ENCODE assay signal across 9 cellular contexts in the genomic region with DNA sequence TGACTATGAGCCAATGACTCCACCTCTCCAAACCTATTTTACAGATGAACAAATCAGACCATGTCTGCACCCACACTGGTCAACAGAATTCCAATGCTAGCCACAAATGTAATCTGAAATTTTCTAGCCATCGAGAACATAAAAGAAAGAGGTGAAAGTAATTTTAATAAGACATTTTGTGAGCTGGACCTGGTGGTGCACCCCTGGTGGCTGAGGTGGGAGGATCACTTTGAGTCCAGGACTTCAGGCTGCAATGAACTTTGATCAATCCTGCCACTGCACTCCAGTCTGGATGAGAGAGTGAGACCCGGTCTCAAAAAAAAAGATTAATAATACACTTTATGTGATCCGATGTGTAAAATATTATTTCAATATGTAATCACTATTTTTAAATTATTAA. TPM values are rescaled to one million over a fixed set of nuclear protein-coding genes. Genes with fewer than 3 reads are reported as not detected.
DNase-seq lines count a peak whose midpoint lies in the region; ATAC-seq and TF ChIP-seq lines count a peak whose summit lies in the region.
"Had no signal": no experiment of that assay in that cellular context is flagged by ENCODE, and none has a peak within 500 bp of the region (broad histone marks: within the 10 kb centered on the region; RNA-seq: fewer than 3 reads in every experiment).

No MANE protein-coding gene starts in this region.

- CTCF ChIA-PET in HEK293 (lab: Yijun Ruan, JAX): interaction anchor here (0.7 to 3.5 kb wide), 9 partner anchors 11 to 516 kb away, joined by 3 to 28 read pairs (median 6); a partner anchor contains a TSS
- CTCF ChIA-PET in MCF 10A (lab: Yijun Ruan, JAX): interaction anchor here (0.6 to 1.8 kb wide), 5 partner anchors 14 to 664 kb away, joined by 3 to 9 read pairs (median 3); no protein-coding TSS in a partner anchor

- H3K27ac Mint-ChIP-seq in MCF 10A (ENCODE audit: low read depth, unreplicated experiment) (no peak overlapping the region), progenitor cell of endocrine pancreas (no peak overlapping the region)

- no TSS peak for BruUV-seq in MCF 10A (replicated peaks; lab: Mats Ljungman, UMichigan)

- H3K4me3 Mint-ChIP-seq in MCF 10A (ENCODE audit: unreplicated experiment) (no peak overlapping the region), progenitor cell of endocrine pancreas (ENCODE audit: low read depth) (no peak overlapping the region)

- H3K36me3 ChIP-seq in HEK293 (ENCODE audit: control insufficient read depth in 2 of 2, insufficient read depth in 1 of 2, low read length in 2 of 2): no peaks in the 10 kb centered on the region

- H3K4me3 ChIP-seq in HEK293 (ENCODE audit: low read depth, low read length): no peak overlapping the region
- H3K4me3 ChIP-seq: lung had no signal

- H3K36me3 Mint-ChIP-seq in MCF 10A (ENCODE audit: insufficient read depth, unreplicated experiment) (no peaks in the 10 kb centered on the region), progenitor cell of endocrine pancreas (ENCODE audit: insufficient read depth) (no peaks in the 10 kb centered on the region)

- ATAC-seq in GM18909 (IDR thresholded peaks at IDR 0.05; ENCODE audit: poor library complexity, unreplicated experiment) (no peak), GM18873 (IDR thresholded peaks at IDR 0.05; ENCODE audit: low FRiP score, unreplicated experiment) (no peak)

- H3K4me1 ChIP-seq in HEK293 (ENCODE audit: control insufficient read depth, insufficient read depth, low read length): no peaks in the 10 kb centered on the region

- intact Hi-C loops in MCF 10A (cut with micrococcal nuclease): no loop called here

- H3K9me3 ChIP-seq in HEK293 (ENCODE audit: control insufficient read depth, insufficient read depth, low read depth, low read length): no peaks in the 10 kb centered on the region

- POLR2A ChIA-PET in HEK293 (lab: Yijun Ruan, JAX) (interaction anchor here (1.0 kb wide), 1 partner anchor 9 kb away, joined by 3 read pairs; a partner anchor contains a TSS), MCF 10A (lab: Yijun Ruan, JAX) (interaction anchor here (0.7 kb wide), 1 partner anchor 124 kb away, joined by 4 read pairs; no protein-coding TSS in a partner anchor)

- TF ChIP-seq CTCF in HEK293 (tag by site-specific recombination; IDR thresholded peaks at IDR 0.05) (peak; percentile 16; the same call in 1 of the 2 replicates), MCF 10A (IDR thresholded peaks at IDR 0.05; ENCODE audit: unreplicated experiment) (peak; percentile 22), progenitor cell of endocrine pancreas (IDR thresholded peaks at IDR 0.05; ENCODE audit: unreplicated experiment) (peak; percentile 61)

- H3K4me1 Mint-ChIP-seq in MCF 10A (ENCODE audit: insufficient read depth, unreplicated experiment): peaks cover 9% of the 10 kb centered on the region
- H3K4me1 Mint-ChIP-seq in progenitor cell of endocrine pancreas (ENCODE audit: low read depth): no peaks in the 10 kb centered on the region

- DNase-seq in MCF 10A (ENCODE audit: unreplicated experiment): no peak
- no peak for DNase-seq in progenitor cell of endocrine pancreas (ENCODE audit: low spot score, unreplicated experiment)
- DNase-seq in NCI-H526 treated with DMSO at 0.1 percent for 48 hours (lab: John Stamatoyannopoulos, UW): no peak
- DNase-seq: activated gamma-delta T cell, NCI-H226 had no signal

- no peaks in the 10 kb centered on the region for H3K9me3 Mint-ChIP-seq in MCF 10A (ENCODE audit: unreplicated experiment)
- peaks cover 9% of the 10 kb centered on the region for H3K9me3 Mint-ChIP-seq in progenitor cell of endocrine pancreas (ENCODE audit: low read depth)

- H3K27me3 Mint-ChIP-seq in MCF 10A (ENCODE audit: insufficient read depth, unreplicated experiment) (no peaks in the 10 kb centered on the region), progenitor cell of endocrine pancreas (peaks cover 15% of the 10 kb centered on the region)

- H3K27ac ChIP-seq in HEK293 (ENCODE audit: extremely low read depth, low read depth, low read length): no peak overlapping the region

TF ChIP-seq in HEK293, 187 proteins besides CTCF, POLR2A, EP300 and RAD21:
- no peak for TF ChIP-seq FEZF1 (tag by site-specific recombination; IDR thresholded peaks at IDR 0.05)

RNA-seq across cellular contexts. Expression of a gene that starts 9.4 kb away (rescaled TPM):
- 34.6 and 44.8 TPM in 2 replicates for total RNA-seq in MCF 10A (2022)
- 27.3 and 27.4 TPM in 2 replicates for total RNA-seq in progenitor cell of endocrine pancreas

RNA-seq across cellular contexts. Expression of a gene that starts 10.3 kb away (rescaled TPM):
- not detected in 2 replicates for total RNA-seq in MCF 10A (2022)
- 2.6 and 4.6 TPM in 2 replicates for total RNA-seq in progenitor cell of endocrine pancreas

RNA-seq across cellular contexts. Expression of a gene that starts 27.8 kb away (rescaled TPM):
- total RNA-seq in MCF 10A (2022) (0.61 and 0.66 TPM in 2 replicates), progenitor cell of endocrine pancreas (14.8 and 17.9 TPM in 2 replicates)

RNA-seq across cellular contexts. Expression of a gene that starts 43.2 kb away (rescaled TPM):
- total RNA-seq in MCF 10A (2022) (44.9 and 88.7 TPM in 2 replicates), progenitor cell of endocrine pancreas (3.1 and 3.7 TPM in 2 replicates)
